27 cellular contexts compared by ENCODE assay signal in genomic region chr4:119897260-119897659, GRCh38.
DNase-seq lines count a peak whose midpoint lies in the region; ATAC-seq and TF ChIP-seq lines count a peak whose summit lies in the region.
"Had no signal": no experiment of that assay in that cellular context is flagged by ENCODE, and none has a peak within 500 bp of the region (broad histone marks: within the 10 kb centered on the region; RNA-seq: fewer than 3 reads in every experiment).

No MANE protein-coding gene starts in this region.

- no peaks in the 10 kb centered on the region for H3K9me3 ChIP-seq in WERI-Rb-1 (ENCODE audit: severe bottlenecking)
- H3K9me3 ChIP-seq: upper lobe of left lung had no signal

- H3K4me3 ChIP-seq in WERI-Rb-1 (ENCODE audit: low read depth, low read length) = no peak overlapping the region
- H3K4me3 ChIP-seq: cardiac muscle cell, GM23248, upper lobe of left lung had no signal

- no peaks in the 10 kb centered on the region for H3K27me3 ChIP-seq in WERI-Rb-1 (ENCODE audit: insufficient read depth, low read depth, severe bottlenecking)
- H3K27me3 ChIP-seq: cardiac muscle cell, upper lobe of left lung had no signal

- H3K4me3 Mint-ChIP-seq in activated naive CD8-positive, alpha-beta T cell treated with anti-CD3 and anti-CD28 coated beads, Interleukin-2, amount 50 U/mL, for 24 hours = no peak overlapping the region
- H3K4me3 Mint-ChIP-seq: activated CD4-positive, alpha-beta memory T cell treated with anti-CD3 and anti-CD28 coated beads for 36 hours; activated naive CD4-positive, alpha-beta T cell treated with anti-CD3 and anti-CD28 coated beads, Interleukin-2, amount 50 U/mL, for 24 hours; effector memory CD8-positive, alpha-beta T cell; stimulated activated memory B cell treated with anti-CD40 and anti-IgM and Interleukin-4, amounts not matched to agents 10 μg/mL and 1 μg/mL and 100 μg/mL, for 72 hours had no signal

- peak; percentile 51 for DNase-seq in NCI-H1694 (lab: John Stamatoyannopoulos, UW)
- peak; percentile 73 to 91 for DNase-seq in NCI-H524 (lab: John Stamatoyannopoulos, UW)
- DNase-seq in WERI-Rb-1 = peak; percentile 52
- DNase-seq in activated naive CD8-positive, alpha-beta T cell treated with anti-CD3 and anti-CD28 coated beads, Interleukin-2, amount 50 U/mL, for 24 hours = no peak
- DNase-seq: activated CD4-positive, alpha-beta memory T cell treated with anti-CD3 and anti-CD28 coated beads for 36 hours; activated CD8-positive, alpha-beta memory T cell treated with anti-CD3 and anti-CD28 coated beads, Interleukin-2, amount 50 U/mL, for 4 hours; anterior cingulate cortex; C1 segment of cervical spinal cord; COR-L47; cortex of kidney; effector memory CD8-positive, alpha-beta T cell; GM23248; Karpas-422; left cardiac atrium; MV-4-11; NCI-H1930; right cardiac atrium; stimulated activated CD4-positive, alpha-beta T cell treated with anti-CD3 and anti-CD28 coated beads, Interleukin-4, amount 100 ng/mL, for 4 hours; substantia nigra; upper lobe of left lung had no signal

- H3K27ac Mint-ChIP-seq in activated naive CD8-positive, alpha-beta T cell treated with anti-CD3 and anti-CD28 coated beads, Interleukin-2, amount 50 U/mL, for 24 hours = no peak overlapping the region
- H3K27ac Mint-ChIP-seq: activated CD4-positive, alpha-beta memory T cell treated with anti-CD3 and anti-CD28 coated beads for 36 hours; activated naive CD4-positive, alpha-beta T cell treated with anti-CD3 and anti-CD28 coated beads, Interleukin-2, amount 50 U/mL, for 24 hours; effector memory CD8-positive, alpha-beta T cell; stimulated activated memory B cell treated with anti-CD40 and anti-IgM and Interleukin-4, amounts not matched to agents 10 μg/mL and 1 μg/mL and 100 μg/mL, for 72 hours had no signal

- no peak for TF ChIP-seq CTCF in WERI-Rb-1 (IDR thresholded peaks at IDR 0.05; ENCODE audit: low read depth, low read length)

- no peaks in the 10 kb centered on the region for H3K36me3 ChIP-seq in WERI-Rb-1
- H3K36me3 ChIP-seq: cardiac muscle cell, upper lobe of left lung had no signal

- peak overlapping the region; percentile 53 for H3K27ac ChIP-seq in WERI-Rb-1
- H3K27ac ChIP-seq: cardiac muscle cell, GM23248, upper lobe of left lung had no signal

- H3K9me3 Mint-ChIP-seq in activated naive CD8-positive, alpha-beta T cell treated with anti-CD3 and anti-CD28 coated beads, Interleukin-2, amount 50 U/mL, for 24 hours = no peaks in the 10 kb centered on the region
- H3K9me3 Mint-ChIP-seq: activated CD4-positive, alpha-beta memory T cell treated with anti-CD3 and anti-CD28 coated beads for 36 hours; activated naive CD4-positive, alpha-beta T cell treated with anti-CD3 and anti-CD28 coated beads, Interleukin-2, amount 50 U/mL, for 24 hours; stimulated activated memory B cell treated with anti-CD40 and anti-IgM and Interleukin-4, amounts not matched to agents 10 μg/mL and 1 μg/mL and 100 μg/mL, for 72 hours had no signal

- ATAC-seq in activated naive CD8-positive, alpha-beta T cell treated with anti-CD3 and anti-CD28 coated beads, Interleukin-2, amount 50 U/mL, for 24 hours = no peak
- no peak for ATAC-seq in GM21723 (IDR thresholded peaks at IDR 0.05; ENCODE audit: unreplicated experiment)
- no peak for ATAC-seq in HG02852 (IDR thresholded peaks at IDR 0.05; ENCODE audit: unreplicated experiment)
- ATAC-seq in HG03460 (IDR thresholded peaks at IDR 0.05; ENCODE audit: unreplicated experiment) = no peak
- ATAC-seq: activated CD4-positive, CD25-positive, alpha-beta regulatory T cell treated with anti-CD3 and anti-CD28 coated beads, Interleukin-2, amount 50 U/mL, for 24 hours; effector memory CD8-positive, alpha-beta T cell; left cardiac atrium; right cardiac atrium; stimulated activated memory B cell treated with anti-CD40 and anti-IgM and Interleukin-4, amounts not matched to agents 10 μg/mL and 1 μg/mL and 100 μg/mL, for 72 hours had no signal

- no peaks in the 10 kb centered on the region for H3K4me1 Mint-ChIP-seq in activated naive CD8-positive, alpha-beta T cell treated with anti-CD3 and anti-CD28 coated beads, Interleukin-2, amount 50 U/mL, for 24 hours
- H3K4me1 Mint-ChIP-seq: activated naive CD4-positive, alpha-beta T cell treated with anti-CD3 and anti-CD28 coated beads, Interleukin-2, amount 50 U/mL, for 24 hours; stimulated activated memory B cell treated with anti-CD40 and anti-IgM and Interleukin-4, amounts not matched to agents 10 μg/mL and 1 μg/mL and 100 μg/mL, for 72 hours had no signal

- H3K36me3 Mint-ChIP-seq in activated naive CD8-positive, alpha-beta T cell treated with anti-CD3 and anti-CD28 coated beads, Interleukin-2, amount 50 U/mL, for 24 hours (ENCODE audit: low read depth) = no peaks in the 10 kb centered on the region
- H3K36me3 Mint-ChIP-seq: activated CD4-positive, alpha-beta memory T cell treated with anti-CD3 and anti-CD28 coated beads for 36 hours; activated naive CD4-positive, alpha-beta T cell treated with anti-CD3 and anti-CD28 coated beads, Interleukin-2, amount 50 U/mL, for 24 hours; stimulated activated memory B cell treated with anti-CD40 and anti-IgM and Interleukin-4, amounts not matched to agents 10 μg/mL and 1 μg/mL and 100 μg/mL, for 72 hours had no signal

- H3K27me3 Mint-ChIP-seq in activated naive CD8-positive, alpha-beta T cell treated with anti-CD3 and anti-CD28 coated beads, Interleukin-2, amount 50 U/mL, for 24 hours = no peaks in the 10 kb centered on the region
- H3K27me3 Mint-ChIP-seq: activated CD4-positive, alpha-beta memory T cell treated with anti-CD3 and anti-CD28 coated beads for 36 hours; effector memory CD8-positive, alpha-beta T cell; stimulated activated memory B cell treated with anti-CD40 and anti-IgM and Interleukin-4, amounts not matched to agents 10 μg/mL and 1 μg/mL and 100 μg/mL, for 72 hours had no signal
